Comparison of ENCODE assay signal across 12 cellular contexts in the genomic region with DNA sequence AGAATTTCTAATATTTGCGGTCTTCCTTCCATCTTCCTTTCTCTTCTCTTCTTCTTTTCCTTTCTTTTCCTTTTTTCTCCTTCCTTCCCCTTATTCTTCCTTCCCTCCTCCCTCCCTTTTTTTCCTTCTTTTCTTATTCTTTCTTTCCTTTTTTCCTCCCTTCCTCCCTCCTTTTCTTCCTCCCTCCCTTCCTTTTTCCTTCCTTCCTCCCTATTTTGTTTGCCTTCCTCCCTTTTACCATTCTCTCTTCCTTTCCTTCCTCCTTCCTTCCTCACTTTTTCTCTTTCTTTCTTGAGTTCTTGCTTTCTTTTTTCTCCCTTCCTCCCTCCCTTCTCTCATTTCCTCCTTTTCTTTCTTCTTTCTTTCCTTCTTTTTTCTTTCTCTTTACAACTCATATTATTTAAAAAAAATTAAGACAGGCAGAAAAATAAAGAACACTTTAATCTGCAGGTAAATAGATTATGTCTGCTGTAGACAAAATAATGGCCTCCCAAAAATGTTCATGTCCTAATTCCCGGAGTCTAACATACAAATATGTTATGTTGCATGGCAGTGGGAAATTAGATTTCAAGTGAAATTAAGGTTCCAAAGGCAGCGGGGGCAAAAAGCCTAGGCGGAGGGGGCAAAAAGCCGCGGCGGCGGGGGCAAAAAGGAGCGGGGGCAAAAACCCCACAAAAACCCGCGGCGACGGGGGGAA.
DNase-seq lines count a peak whose midpoint lies in the region; ATAC-seq, FAIRE-seq and TF ChIP-seq lines count a peak whose summit lies in the region.
"Had no signal": no experiment of that assay in that cellular context is flagged by ENCODE, and none has a peak within 500 bp of the region (broad histone marks: within the 10 kb centered on the region; RNA-seq: fewer than 3 reads in every experiment).

No MANE protein-coding gene starts in this region.

- 10 to 11% methylated on average over 12 to 13 of the region's 13 CpGs for WGBS in esophagus squamous epithelium, 2 donors
- no CpG with 5 or more reads among the region's 13 CpGs for WGBS in neuronal stem cell (ENCODE audit: extremely low coverage in 2 of 2, insufficient read length in 2 of 2, insufficient replicate concordance in 1 of 2), 2 donors

- FAIRE-seq in HTR-8/SVneo (lab: Jason Lieb, UNC), result no peak

- H3K9ac ChIP-seq in MM.1S (ENCODE audit: low read length) (peak overlapping the region; percentile 35; the same call in 1 of the 2 replicates), neuronal stem cell (ENCODE audit: low read depth, low read length, poor library complexity) (no peak overlapping the region)

- no peak for ATAC-seq in activated T-cell treated with anti-CD3 and anti-CD28 coated beads, Interleukin-2, amount 50 U/mL, for 72 hours (replicated peaks in 1 of 2)
- ATAC-seq: left lung had no signal

- no peak overlapping the region for H3K23ac ChIP-seq in neuronal stem cell (ENCODE audit: low read depth, low read length, poor library complexity)

- no peaks in the 10 kb centered on the region for H3K36me3 ChIP-seq in ACC112 (ENCODE audit: insufficient read depth, low read length)
- H3K36me3 ChIP-seq in MM.1S (replicated peaks; ENCODE audit: insufficient read depth, low read length), result no peaks in the 10 kb centered on the region
- no peaks in the 10 kb centered on the region for H3K36me3 ChIP-seq in esophagus squamous epithelium
- no peaks in the 10 kb centered on the region for H3K36me3 ChIP-seq in neuronal stem cell (replicated peaks in 1 of 2; ENCODE audit: control insufficient read depth in 2 of 2, insufficient read depth in 2 of 2, low read length in 2 of 2)
- H3K36me3 ChIP-seq: left lung, thyroid gland had no signal

- H3K4me1 ChIP-seq in ACC112 (ENCODE audit: control insufficient read depth, insufficient read depth, low read length, unreplicated experiment), result no peaks in the 10 kb centered on the region
- no peaks in the 10 kb centered on the region for H3K4me1 ChIP-seq in MM.1S (ENCODE audit: low read length)
- H3K4me1 ChIP-seq in esophagus squamous epithelium, result peaks cover 0 to 8% (median 5%) of the 10 kb centered on the region in 3 donors
- no peaks in the 10 kb centered on the region for H3K4me1 ChIP-seq in neuronal stem cell (ENCODE audit: control insufficient read depth in 2 of 2, insufficient read depth in 1 of 2, low read depth in 1 of 2, low read length in 2 of 2)
- H3K4me1 ChIP-seq: left lung had no signal

- peak overlapping the region; percentile 73; the same call in 1 of the 2 replicates for H3K4me2 ChIP-seq in MM.1S (ENCODE audit: low read depth, low read length)
- H3K4me2 ChIP-seq in neuronal stem cell (ENCODE audit: insufficient read depth, low read length, poor library complexity, severe bottlenecking), result peak overlapping the region; percentile 62

- no peak overlapping the region for H2BK5ac ChIP-seq in neuronal stem cell (ENCODE audit: low read length)

- H3K27me3 ChIP-seq in ACC112 (ENCODE audit: insufficient read depth, low read length) (peaks cover 24% of the 10 kb centered on the region), MM.1S (replicated peaks; ENCODE audit: insufficient read depth, low read length) (peaks cover 10% of the 10 kb centered on the region), esophagus squamous epithelium (peaks cover 0 to 46% (median 7%) of the 10 kb centered on the region in 4 donors), neuronal stem cell (ENCODE audit: control insufficient read depth in 3 of 3, insufficient read depth in 3 of 3, low read depth in 1 of 3, low read length in 3 of 3) (peaks cover 5 to 33% (median 9%) of the 10 kb centered on the region in 3 experiments)

- H3K14ac ChIP-seq in neuronal stem cell (ENCODE audit: low read length), result no peak overlapping the region

- H3K4me1 Mint-ChIP-seq in activated T-cell treated with anti-CD3 and anti-CD28 coated beads, Interleukin-2, amount 50 U/mL, for 72 hours (ENCODE audit: low read depth), result no peaks in the 10 kb centered on the region

- H2AK5ac ChIP-seq in neuronal stem cell (ENCODE audit: low read depth, low read length), result no peak overlapping the region

- no peak overlapping the region for H3K27ac ChIP-seq in ACC112 (ENCODE audit: low read depth, low read length)
- no peak overlapping the region for H3K27ac ChIP-seq in MM.1S (ENCODE audit: low read length)
- no peak overlapping the region for H3K27ac ChIP-seq in esophagus squamous epithelium
- no peak overlapping the region for H3K27ac ChIP-seq in neuronal stem cell (replicated peaks; ENCODE audit: low read length)
- H3K27ac ChIP-seq: left lung, thyroid gland had no signal

- no peaks in the 10 kb centered on the region for H3K79me1 ChIP-seq in neuronal stem cell (ENCODE audit: low read depth, low read length)

- H3K79me2 ChIP-seq in ACC112 (ENCODE audit: control insufficient read depth, insufficient read depth, low read length, unreplicated experiment), result no peaks in the 10 kb centered on the region
- no peaks in the 10 kb centered on the region for H3K79me2 ChIP-seq in MM.1S (ENCODE audit: low read length)

- peak overlapping the region; percentile 45 for H3K4me3 ChIP-seq in ACC112 (ENCODE audit: low read depth, low read length)
- peak overlapping the region; percentile 57 for H3K4me3 ChIP-seq in MM.1S (ENCODE audit: low read length)
- H3K4me3 ChIP-seq in esophagus squamous epithelium, result peak overlapping the region in 3 of 4 donors; percentile 21 to 48 (median 34)
- peak overlapping the region in 1 of 2 donors; percentile 74 for H3K4me3 ChIP-seq in neuronal stem cell (ENCODE audit: low read length in 2 of 2)
- H3K4me3 ChIP-seq: thyroid gland had no signal

- no peaks in the 10 kb centered on the region for H4K20me1 ChIP-seq in MM.1S (ENCODE audit: insufficient read depth, low read length)

- no peak overlapping the region for H4K91ac ChIP-seq in neuronal stem cell (ENCODE audit: low read depth, low read length, poor library complexity)

- H2BK12ac ChIP-seq in neuronal stem cell (ENCODE audit: low read length), result no peak overlapping the region

- no peak overlapping the region for H3K4ac ChIP-seq in neuronal stem cell (ENCODE audit: low read length)

- H2AFZ ChIP-seq in ACC112 (ENCODE audit: low read length, unreplicated experiment), result no peak overlapping the region
- H2AFZ ChIP-seq in MM.1S (ENCODE audit: low read length), result peak overlapping the region; percentile 77
- peak overlapping the region; percentile 83 for H2AFZ ChIP-seq in neuronal stem cell (ENCODE audit: low read length)

- no peak overlapping the region for H3K18ac ChIP-seq in neuronal stem cell (ENCODE audit: low read length)

- no peak for TF ChIP-seq CTCF in MM.1S (IDR thresholded peaks at IDR 0.05; ENCODE audit: low read length)
- TF ChIP-seq CTCF in esophagus squamous epithelium (IDR thresholded peaks at IDR 0.05), result no peak

- no peak overlapping the region for H2BK15ac ChIP-seq in neuronal stem cell (ENCODE audit: low read length)

- H3K9me3 Mint-ChIP-seq in activated T-cell treated with anti-CD3 and anti-CD28 coated beads, Interleukin-2, amount 50 U/mL, for 72 hours, result peaks cover 0 to 2% of the 10 kb centered on the region in 2 donors

- intact Hi-C loops in esophagus squamous epithelium (cut with DNase I), result no loop called here

- no peaks in the 10 kb centered on the region for H3K9me2 ChIP-seq in MM.1S (replicated peaks; ENCODE audit: insufficient read depth, low read length)

- no peaks in the 10 kb centered on the region for H3F3A ChIP-seq in MM.1S (ENCODE audit: insufficient read depth, low read length)

- H3K4me3 Mint-ChIP-seq in activated T-cell treated with anti-CD3 and anti-CD28 coated beads, Interleukin-2, amount 50 U/mL, for 72 hours, result no peak overlapping the region

- no peak overlapping the region for H3K27ac Mint-ChIP-seq in activated T-cell treated with anti-CD3 and anti-CD28 coated beads, Interleukin-2, amount 50 U/mL, for 72 hours

- no peak overlapping the region for H2BK120ac ChIP-seq in neuronal stem cell (ENCODE audit: low read depth, low read length)

- TF ChIP-seq POLR2A in esophagus squamous epithelium (IDR thresholded peaks at IDR 0.05), result no peak

- H3K9me3 ChIP-seq in MM.1S (replicated peaks; ENCODE audit: insufficient read depth, low read length) (no peaks in the 10 kb centered on the region), esophagus squamous epithelium (no peaks in the 10 kb centered on the region), neuronal stem cell (replicated peaks in 1 of 2; ENCODE audit: control insufficient read depth in 2 of 2, insufficient read depth in 1 of 2, low read depth in 1 of 2, low read length in 2 of 2) (no peaks in the 10 kb centered on the region)
- H3K9me3 ChIP-seq: thyroid gland had no signal

- DNase-seq in MM.1S, result no peak
- no peak for DNase-seq in esophagus squamous epithelium (lab: John Stamatoyannopoulos, UW)
- DNase-seq in neuronal stem cell (ENCODE audit: low spot score), result no peak
- DNase-seq in inferior parietal cortex (ENCODE audit: extremely low spot score), result no peak
- no peak for DNase-seq in HK-2 (ENCODE audit: unreplicated experiment)
- DNase-seq in activated T-cell treated with anti-CD3 and anti-CD28 coated beads, Interleukin-2, amount 50 U/mL, for 72 hours, result no peak
- DNase-seq in HTR-8/SVneo (ENCODE audit: insufficient read length, low spot score), result no peak
- DNase-seq: activated CD4-positive, CD25-positive, alpha-beta regulatory T cell treated with anti-CD3 and anti-CD28 coated beads, Interleukin-2, amount 50 U/mL, for 72 hours; central memory CD4-positive, alpha-beta T cell; thyroid gland had no signal

- peaks cover 1 to 6% of the 10 kb centered on the region in 2 donors for H3K36me3 Mint-ChIP-seq in activated T-cell treated with anti-CD3 and anti-CD28 coated beads, Interleukin-2, amount 50 U/mL, for 72 hours (ENCODE audit: insufficient read depth in 2 of 2)

- peaks cover 52% of the 10 kb centered on the region for H3K27me3 Mint-ChIP-seq in activated T-cell treated with anti-CD3 and anti-CD28 coated beads, Interleukin-2, amount 50 U/mL, for 72 hours (ENCODE audit: low read depth)

- no peak overlapping the region for H4K8ac ChIP-seq in neuronal stem cell (ENCODE audit: low read depth, low read length)
